Comparison of ENCODE assay signal across 8 cellular contexts in genomic region chr3:70982274-70982673, GRCh38.
DNase-seq lines count a peak whose midpoint lies in the region; ATAC-seq, FAIRE-seq and TF ChIP-seq lines count a peak whose summit lies in the region.

No MANE protein-coding gene starts in this region.

- ATAC-seq in activated CD4-positive, alpha-beta T cell treated with anti-CD3 and anti-CD28 coated beads for 36 hours, result no peak
- no peak for ATAC-seq in GM12878
- peak; percentile 19 for ATAC-seq in left lung
- no peak for ATAC-seq in HG03457 (IDR thresholded peaks at IDR 0.05; ENCODE audit: unreplicated experiment)
- no peak for ATAC-seq in GM21825 (IDR thresholded peaks at IDR 0.05; ENCODE audit: unreplicated experiment)

- 0 out of 2 replicates have a peak, but pooled peaks cover 4% of the 10 kb centered on the region for H3K4me1 ChIP-seq in GM12878 (ENCODE audit: control insufficient read depth, insufficient read depth, low read length)
- H3K4me1 ChIP-seq in left lung, result peaks cover 19 to 42% of the 10 kb centered on the region in 2 donors
- H3K4me1 ChIP-seq in suprapubic skin, result peaks cover 44% of the 10 kb centered on the region

- peak overlapping the region; percentile 7; the same call in 1 of the 2 replicates for H3K4me2 ChIP-seq in GM12878 (ENCODE audit: control insufficient read depth, insufficient read depth)

- H3K27me3 ChIP-seq in GM12878 (replicated peaks in 1 of 2; ENCODE audit: control insufficient read depth in 2 of 2, insufficient read depth in 2 of 2, low read length in 1 of 2) (no peaks in the 10 kb centered on the region), left lung (no peaks in the 10 kb centered on the region), suprapubic skin (no peaks in the 10 kb centered on the region)

- H2AFZ ChIP-seq in GM12878 (ENCODE audit: control insufficient read depth, low read depth, low read length), result no peak overlapping the region

- 7% methylated on average over 1 of the region's 1 CpG for WGBS in GM12878 (ENCODE audit: insufficient coverage, insufficient replicate concordance, low lambda C conversion rate, missing lambda C conversion rate)
- 18% methylated on average over 1 of the region's 1 CpG for WGBS in suprapubic skin

- H3K36me3 Mint-ChIP-seq in activated CD4-positive, alpha-beta T cell treated with anti-CD3 and anti-CD28 coated beads for 36 hours (ENCODE audit: low read depth), result peaks cover 85% of the 10 kb centered on the region

- no peak for FAIRE-seq in GM12878 (lab: Jason Lieb, UNC)

- H3K79me2 ChIP-seq in GM12878 (ENCODE audit: control insufficient read depth, insufficient read depth, low read length), result no peaks in the 10 kb centered on the region

- no peaks in the 10 kb centered on the region for H3K27me3 Mint-ChIP-seq in activated CD4-positive, alpha-beta T cell treated with anti-CD3 and anti-CD28 coated beads for 36 hours

- SMC1A ChIA-PET in GM12878 (lab: Charles Lee; ENCODE audit: uncharacterized antibody, unreplicated experiment), result no interaction called here

- CTCF ChIA-PET in activated CD4-positive, alpha-beta T cell treated with anti-CD3 and anti-CD28 coated beads for 36 hours (lab: Charles Lee), result no interaction called here
- CTCF ChIA-PET in GM12878 (lab: Yijun Ruan, JAX), result no interaction called here

- POLR2A ChIA-PET in activated CD4-positive, alpha-beta T cell treated with anti-CD3 and anti-CD28 coated beads for 36 hours (lab: Charles Lee), result interaction anchor here (1.9 kb wide), 1 partner anchor 81 kb away, joined by 4 read pairs; no protein-coding TSS in a partner anchor
- POLR2A ChIA-PET in GM12878 (lab: Charles Lee), result no interaction called here

- TF ChIP-seq CTCF in GM12878 (IDR thresholded peaks at IDR 0.05 in 2 of 3, conservative IDR thresholded peaks at IDR 0.05 in 1 of 3; ENCODE audit: control insufficient read depth in 2 of 3, extremely low read depth in 1 of 3, insufficient read depth in 1 of 3, low read depth in 3 of 3, low read length in 3 of 3) (no peak), left lung (IDR thresholded peaks at IDR 0.05) (no peak), suprapubic skin (IDR thresholded peaks at IDR 0.05) (no peak)

- no peak for TF ChIP-seq EP300 in GM12878 (IDR thresholded peaks at IDR 0.05; ENCODE audit: borderline replicate concordance in 1 of 2, control insufficient read depth in 1 of 2, low read depth in 2 of 2, low read length in 2 of 2)
- no peak for TF ChIP-seq EP300 in suprapubic skin (IDR thresholded peaks at IDR 0.05)

- no peaks in the 10 kb centered on the region for H3K9me3 Mint-ChIP-seq in activated CD4-positive, alpha-beta T cell treated with anti-CD3 and anti-CD28 coated beads for 36 hours (ENCODE audit: low read depth)

- H3K36me3 ChIP-seq in GM12878 (ENCODE audit: control insufficient read depth in 2 of 2, insufficient read depth in 2 of 2, low read length in 1 of 2) (no peaks in the 10 kb centered on the region), left lung (peaks cover 0 to 54% of the 10 kb centered on the region in 2 donors), suprapubic skin (peaks cover 26% of the 10 kb centered on the region)

- H3K4me3 ChIP-seq in GM12878, result no peak overlapping the region
- H3K4me3 ChIP-seq in left lung, result no peak overlapping the region
- H3K4me3 ChIP-seq in suprapubic skin, result no peak overlapping the region

- in situ Hi-C loops in GM12878 (cut with MboI), result no loop called here

- H3K27ac ChIP-seq in GM12878 (ENCODE audit: control insufficient read depth, insufficient read depth) (no peak overlapping the region), left lung (peak overlapping the region; percentile 82 to 84), suprapubic skin (peak overlapping the region; percentile 87)

- peaks cover 66% of the 10 kb centered on the region for H3K4me1 Mint-ChIP-seq in activated CD4-positive, alpha-beta T cell treated with anti-CD3 and anti-CD28 coated beads for 36 hours

- no peak for TF ChIP-seq RAD21 in GM12878 (IDR thresholded peaks at IDR 0.05; ENCODE audit: insufficient read depth, low read depth, low read length)

- RAD21 ChIA-PET in GM12878 (lab: Charles Lee; ENCODE audit: unreplicated experiment), result no interaction called here

- no peak for DNase-seq in activated CD4-positive, alpha-beta T cell treated with anti-CD3 and anti-CD28 coated beads for 36 hours
- DNase-seq in activated CD4-positive, alpha-beta T cell treated with anti-CD3 and anti-CD28 coated beads for 1 hour, result no peak
- DNase-seq in GM12878 (ENCODE audit: low read depth, low spot score) (no peak), left lung (no peak), suprapubic skin (ENCODE audit: low spot score in 2 of 2) (no peak), T-helper 9 cell (no peak)

- H3K27ac Mint-ChIP-seq in activated CD4-positive, alpha-beta T cell treated with anti-CD3 and anti-CD28 coated beads for 36 hours, result peak overlapping the region; percentile 95

- intact Hi-C loops in activated CD4-positive, alpha-beta T cell treated with anti-CD3 and anti-CD28 coated beads for 36 hours (cut with DNase I, micrococcal nuclease), result no loop called here
- intact Hi-C loops in GM12878 (cut with micrococcal nuclease; ENCODE audit: unreplicated experiment) (no loop called here), left lung (cut with DNase I) (no loop called here)

- H3K9me3 ChIP-seq in GM12878 (replicated peaks; ENCODE audit: control insufficient read depth, insufficient read depth, low read length), result no peaks in the 10 kb centered on the region
- H3K9me3 ChIP-seq in left lung, result no peaks in the 10 kb centered on the region
- no peaks in the 10 kb centered on the region for H3K9me3 ChIP-seq in suprapubic skin

- H3K9ac ChIP-seq in GM12878 (ENCODE audit: control insufficient read depth, insufficient read depth, low read length), result no peak overlapping the region

- no TSS peak for BruUV-seq in GM12878 (replicated peaks; lab: Mats Ljungman, UMichigan)

- H4K20me1 ChIP-seq in GM12878 (ENCODE audit: control insufficient read depth, insufficient read depth), result no peaks in the 10 kb centered on the region

- no peak overlapping the region for H3K4me3 Mint-ChIP-seq in activated CD4-positive, alpha-beta T cell treated with anti-CD3 and anti-CD28 coated beads for 36 hours

- TF ChIP-seq POLR2A in GM12878 (IDR thresholded peaks at IDR 0.05; ENCODE audit: low read depth, low read length) (no peak), suprapubic skin (IDR thresholded peaks at IDR 0.05) (no peak)

TF ChIP-seq in GM12878, 131 proteins besides CTCF, POLR2A, EP300 and RAD21 (continues in another document):
- TF ChIP-seq ZNF384 (IDR thresholded peaks at IDR 0.05; ENCODE audit: borderline replicate concordance, low read depth, low read length), result no peak
- TF ChIP-seq CHD4 (IDR thresholded peaks at IDR 0.05), result no peak
- no peak for TF ChIP-seq SREBF2 (IDR thresholded peaks at IDR 0.05; ENCODE audit: low read length)
- no peak for TF ChIP-seq ZBTB33 (IDR thresholded peaks at IDR 0.05)
- no peak for TF ChIP-seq USF1 (IDR thresholded peaks at IDR 0.05; ENCODE audit: borderline replicate concordance, extremely low read length, insufficient read depth, low read depth, low read length)
- TF ChIP-seq TARDBP (IDR thresholded peaks at IDR 0.05; ENCODE audit: borderline replicate concordance), result no peak
- no peak for TF ChIP-seq PAX8 (IDR thresholded peaks at IDR 0.05)
- TF ChIP-seq MEF2B (IDR thresholded peaks at IDR 0.05; ENCODE audit: partially characterized antibody, poor library complexity, severe bottlenecking), result no peak
- TF ChIP-seq BCLAF1 (IDR thresholded peaks at IDR 0.05), result no peak
- no peak for TF ChIP-seq SMAD1 (IDR thresholded peaks at IDR 0.05; ENCODE audit: low read depth, partially characterized antibody)
- TF ChIP-seq NFYA (IDR thresholded peaks at IDR 0.05; ENCODE audit: borderline replicate concordance, low read depth, low read length), result no peak
